ENCODE assay signal across 32 cellular contexts in the genomic region with DNA sequence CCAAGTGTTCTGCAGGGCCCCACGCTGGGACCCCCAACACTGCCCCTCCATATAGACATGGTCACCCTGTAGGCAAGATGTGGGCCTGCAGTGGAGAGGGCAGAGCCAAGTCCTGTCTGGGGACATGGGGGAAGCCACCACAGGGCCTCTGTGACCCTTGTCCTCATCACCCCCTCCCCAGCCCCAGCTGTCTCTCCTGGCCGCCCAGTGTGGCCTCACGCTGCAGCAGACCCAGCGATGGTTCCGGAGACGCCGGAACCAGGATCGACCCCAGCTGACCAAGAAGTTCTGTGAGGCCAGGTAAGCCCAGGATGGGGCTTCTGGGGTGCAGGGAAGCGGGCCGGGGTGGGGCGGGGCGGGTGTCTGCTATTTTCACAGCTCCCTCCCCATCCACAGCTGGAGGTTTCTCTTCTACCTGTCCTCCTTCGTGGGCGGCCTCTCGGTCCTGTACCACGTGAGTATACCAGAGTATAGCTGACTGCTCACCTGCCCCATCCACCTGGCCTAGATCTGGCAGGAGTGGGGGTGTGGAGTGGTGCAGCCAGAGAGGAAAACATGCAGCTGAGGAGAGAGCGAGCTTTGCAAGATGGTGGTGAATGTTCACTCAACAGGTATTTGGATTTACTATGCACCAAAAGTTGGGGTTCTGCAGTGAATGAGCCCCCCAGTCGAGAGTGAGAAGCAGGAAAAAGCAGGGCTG. TPM values are rescaled to one million over a fixed set of nuclear protein-coding genes. Genes with fewer than 3 reads are reported as not detected.
"Had no signal": no experiment of that assay in that cellular context is flagged by ENCODE, and none has a peak within 500 bp of the region (broad histone marks: within the 10 kb centered on the region; RNA-seq: fewer than 3 reads in every experiment).

No MANE protein-coding gene starts in this region.

- H3K27ac ChIP-seq: ascending aorta, cardiac muscle cell, PC-9, SJCRH30, SK-N-MC had no signal

- H3K27ac Mint-ChIP-seq: activated CD4-positive, alpha-beta T cell treated with anti-CD3 and anti-CD28 coated beads, Interleukin-2, amount 10 ng/mL, durations not matched to agents 24 days and 14 days; activated CD8-positive, alpha-beta T cell treated with anti-CD3 and anti-CD28 coated beads for 36 hours; activated naive CD4-positive, alpha-beta T cell treated with anti-CD3 and anti-CD28 coated beads, Interleukin-2, amount 50 U/mL, for 24 hours; activated naive CD8-positive, alpha-beta T cell treated with anti-CD3 and anti-CD28 coated beads, Interleukin-2, amount 10 ng/mL, durations not matched to agents 7 days and 5 days; activated T-cell treated with anti-CD3 and anti-CD28 coated beads, Interleukin-2, amount 50 U/mL, for 72 hours; activated T-helper 17 cell treated with anti-CD3 and anti-CD28 coated beads, Interleukin-2, amount 50 U/mL, for 72 hours had no signal

- DNase-seq: activated CD4-positive, alpha-beta T cell treated with anti-CD3 and anti-CD28 coated beads, Interleukin-2, amount 10 ng/mL, durations not matched to agents 24 days and 14 days; activated CD4-positive, alpha-beta T cell treated with anti-CD3 and anti-CD28 coated beads, Interleukin-2, amount 50 U/mL, for 4 hours; activated CD8-positive, alpha-beta T cell treated with anti-CD3 and anti-CD28 coated beads for 36 hours; activated effector memory CD4-positive, alpha-beta T cell treated with anti-CD3 and anti-CD28 coated beads, Interleukin-2, amount 50 U/mL, for 16 hours; activated naive CD4-positive, alpha-beta T cell treated with Interleukin-2 at 50 U/mL for 16 hours; activated naive CD8-positive, alpha-beta T cell treated with anti-CD3 and anti-CD28 coated beads, Interleukin-2, amount 10 ng/mL, durations not matched to agents 7 days and 5 days; activated T-cell treated with anti-CD3 and anti-CD28 coated beads, Interleukin-2, amount 50 U/mL, for 1 hour; activated T-cell treated with anti-CD3 and anti-CD28 coated beads, Interleukin-2, amount 50 U/mL, for 72 hours; amygdala; NCI-H1092 treated with DMSO at 0.1 percent for 48 hours; NCI-H1417; NCI-H146; NCI-H187; NCI-H2029 treated with DMSO at 0.1 percent for 48 hours; NCI-H2107; NCI-H2171; NCI-H510A; NCI-H526; NCI-H748 treated with DMSO at 0.1 percent for 48 hours; NK-92 treated with Interleukin-12 subunit alpha and Interleukin-12 subunit beta, amount 100 ng/mL, for 24 hours; PC-9; SHP77; SJCRH30; T1000 had no signal

- FAIRE-seq: RCC 7860 had no signal

- H3K4me3 Mint-ChIP-seq: activated CD4-positive, alpha-beta T cell treated with anti-CD3 and anti-CD28 coated beads, Interleukin-2, amount 10 ng/mL, durations not matched to agents 24 days and 14 days; activated CD8-positive, alpha-beta T cell treated with anti-CD3 and anti-CD28 coated beads for 36 hours; activated naive CD4-positive, alpha-beta T cell treated with anti-CD3 and anti-CD28 coated beads, Interleukin-2, amount 50 U/mL, for 24 hours; activated naive CD8-positive, alpha-beta T cell treated with anti-CD3 and anti-CD28 coated beads, Interleukin-2, amount 10 ng/mL, durations not matched to agents 7 days and 5 days; activated T-cell treated with anti-CD3 and anti-CD28 coated beads, Interleukin-2, amount 50 U/mL, for 72 hours; activated T-helper 17 cell treated with anti-CD3 and anti-CD28 coated beads, Interleukin-2, amount 50 U/mL, for 72 hours; central memory CD8-positive, alpha-beta T cell had no signal

- H3K9me3 Mint-ChIP-seq: activated CD4-positive, alpha-beta T cell treated with anti-CD3 and anti-CD28 coated beads, Interleukin-2, amount 10 ng/mL, durations not matched to agents 24 days and 14 days; activated CD8-positive, alpha-beta T cell treated with anti-CD3 and anti-CD28 coated beads for 36 hours; activated naive CD4-positive, alpha-beta T cell treated with anti-CD3 and anti-CD28 coated beads, Interleukin-2, amount 50 U/mL, for 24 hours; activated naive CD8-positive, alpha-beta T cell treated with anti-CD3 and anti-CD28 coated beads, Interleukin-2, amount 10 ng/mL, durations not matched to agents 7 days and 5 days; activated T-cell treated with anti-CD3 and anti-CD28 coated beads, Interleukin-2, amount 50 U/mL, for 72 hours; activated T-helper 17 cell treated with anti-CD3 and anti-CD28 coated beads, Interleukin-2, amount 50 U/mL, for 72 hours; central memory CD8-positive, alpha-beta T cell had no signal

- H3K27me3 Mint-ChIP-seq: activated CD4-positive, alpha-beta T cell treated with anti-CD3 and anti-CD28 coated beads, Interleukin-2, amount 10 ng/mL, durations not matched to agents 24 days and 14 days; activated CD8-positive, alpha-beta T cell treated with anti-CD3 and anti-CD28 coated beads for 36 hours; activated naive CD4-positive, alpha-beta T cell treated with anti-CD3 and anti-CD28 coated beads, Interleukin-2, amount 50 U/mL, for 24 hours; activated naive CD8-positive, alpha-beta T cell treated with anti-CD3 and anti-CD28 coated beads, Interleukin-2, amount 10 ng/mL, durations not matched to agents 7 days and 5 days; activated T-helper 17 cell treated with anti-CD3 and anti-CD28 coated beads, Interleukin-2, amount 50 U/mL, for 72 hours; central memory CD8-positive, alpha-beta T cell had no signal

- ATAC-seq: activated CD8-positive, alpha-beta T cell treated with anti-CD3 and anti-CD28 coated beads for 36 hours; activated T-cell treated with anti-CD3 and anti-CD28 coated beads, Interleukin-2, amount 50 U/mL, for 72 hours; activated T-helper 17 cell treated with anti-CD3 and anti-CD28 coated beads, Interleukin-2, amount 50 U/mL, for 72 hours had no signal

RNA-seq across cellular contexts. Expression of gene CERS4, which starts 46.4 kb away (rescaled TPM):
- total RNA-seq: LHCN-M2 had no signal
